In the genomic region with DNA sequence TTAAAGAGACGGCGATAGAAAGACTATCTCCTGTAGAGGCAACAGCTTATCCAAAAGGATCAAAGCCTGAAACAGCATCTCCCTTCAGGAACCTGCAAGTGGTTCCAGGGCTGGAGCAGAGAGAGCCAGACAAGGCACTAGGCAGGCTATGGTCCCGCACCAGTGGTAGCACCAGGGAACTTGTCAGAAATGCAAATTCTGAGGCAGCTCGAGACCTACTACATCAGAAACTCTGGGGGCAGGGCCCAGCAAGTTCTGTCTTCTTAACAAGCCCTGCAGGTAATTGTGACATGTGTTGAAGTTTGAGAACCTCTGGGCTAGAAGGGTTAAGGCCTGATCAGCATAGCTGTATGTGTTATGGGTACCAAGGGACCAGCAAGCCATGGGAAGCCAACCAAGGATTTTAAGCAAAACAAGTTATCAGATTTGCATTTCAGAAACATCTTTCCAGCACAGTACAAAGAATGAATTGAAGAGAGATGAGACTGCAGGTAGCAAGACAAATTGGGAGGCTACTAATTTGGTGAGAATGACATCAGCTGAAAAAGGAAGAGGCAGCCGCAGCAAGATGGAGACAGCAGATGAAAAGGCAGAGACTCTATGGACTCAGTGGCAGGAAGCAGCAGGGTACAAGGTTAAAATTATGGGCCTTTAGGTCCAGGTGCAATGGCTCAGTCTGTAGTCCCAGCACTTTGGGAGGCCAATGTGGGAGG, we compare ENCODE assay signal across 10 cellular contexts.
DNase-seq lines count a peak whose midpoint lies in the region; ATAC-seq and TF ChIP-seq lines count a peak whose summit lies in the region.
"Had no signal": no experiment of that assay in that cellular context is flagged by ENCODE, and none has a peak within 500 bp of the region (broad histone marks: within the 10 kb centered on the region; RNA-seq: fewer than 3 reads in every experiment).

No MANE protein-coding gene starts in this region.

- H3K27ac Mint-ChIP-seq in mesothelial cell of epicardium, result no peak overlapping the region
- H3K27ac Mint-ChIP-seq: progenitor cell of endocrine pancreas had no signal

- H3K4me3 Mint-ChIP-seq in mesothelial cell of epicardium, result no peak overlapping the region

- no peak overlapping the region for H3K4me3 ChIP-seq in mucosa of descending colon

- DNase-seq in mucosa of descending colon, result no peak
- DNase-seq in stimulated activated naive CD4-positive, alpha-beta T cell (lab: John Stamatoyannopoulos, UW), result no peak
- no peak for DNase-seq in NCI-H187 (lab: John Stamatoyannopoulos, UW)
- no peak for DNase-seq in dedifferentiated amniotic fluid mesenchymal stem cell (ENCODE audit: extremely low spot score)
- DNase-seq in mesothelial cell of epicardium (ENCODE audit: low spot score in 2 of 2, unreplicated experiment in 2 of 2), result no peak
- DNase-seq: NCI-H2171 had no signal

- TF ChIP-seq CTCF in mucosa of descending colon (IDR thresholded peaks at IDR 0.05), result no peak
- no peak for TF ChIP-seq CTCF in mesothelial cell of epicardium (IDR thresholded peaks at IDR 0.05; ENCODE audit: unreplicated experiment)

- H3K36me3 Mint-ChIP-seq in mesothelial cell of epicardium, result no peaks in the 10 kb centered on the region

- peak; percentile 93 for ATAC-seq in GM18861 (IDR thresholded peaks at IDR 0.05; ENCODE audit: unreplicated experiment)
- ATAC-seq in GM21786 (IDR thresholded peaks at IDR 0.05; ENCODE audit: unreplicated experiment), result peak; percentile 97
- peak; percentile 96 for ATAC-seq in HG03521 (IDR thresholded peaks at IDR 0.05; ENCODE audit: unreplicated experiment)
- peak; percentile 61 for ATAC-seq in mucosa of descending colon

- H3K36me3 ChIP-seq in mucosa of descending colon (ENCODE audit: low read depth), result no peaks in the 10 kb centered on the region

- no peaks in the 10 kb centered on the region for H3K9me3 ChIP-seq in mucosa of descending colon

- no peaks in the 10 kb centered on the region for H3K4me1 ChIP-seq in mucosa of descending colon (ENCODE audit: low read depth)

- H3K9me3 Mint-ChIP-seq in mesothelial cell of epicardium, result peaks cover 4% of the 10 kb centered on the region

- no peaks in the 10 kb centered on the region for H3K27me3 Mint-ChIP-seq in mesothelial cell of epicardium (ENCODE audit: low read depth)
- H3K27me3 Mint-ChIP-seq: progenitor cell of endocrine pancreas had no signal

- intact Hi-C loops in mucosa of descending colon (cut with DNase I, micrococcal nuclease), result no loop called here

- H3K4me1 Mint-ChIP-seq in mesothelial cell of epicardium, result peaks cover 60% of the 10 kb centered on the region
